Comparison of ENCODE assay signal across 25 cellular contexts in the genomic region with DNA sequence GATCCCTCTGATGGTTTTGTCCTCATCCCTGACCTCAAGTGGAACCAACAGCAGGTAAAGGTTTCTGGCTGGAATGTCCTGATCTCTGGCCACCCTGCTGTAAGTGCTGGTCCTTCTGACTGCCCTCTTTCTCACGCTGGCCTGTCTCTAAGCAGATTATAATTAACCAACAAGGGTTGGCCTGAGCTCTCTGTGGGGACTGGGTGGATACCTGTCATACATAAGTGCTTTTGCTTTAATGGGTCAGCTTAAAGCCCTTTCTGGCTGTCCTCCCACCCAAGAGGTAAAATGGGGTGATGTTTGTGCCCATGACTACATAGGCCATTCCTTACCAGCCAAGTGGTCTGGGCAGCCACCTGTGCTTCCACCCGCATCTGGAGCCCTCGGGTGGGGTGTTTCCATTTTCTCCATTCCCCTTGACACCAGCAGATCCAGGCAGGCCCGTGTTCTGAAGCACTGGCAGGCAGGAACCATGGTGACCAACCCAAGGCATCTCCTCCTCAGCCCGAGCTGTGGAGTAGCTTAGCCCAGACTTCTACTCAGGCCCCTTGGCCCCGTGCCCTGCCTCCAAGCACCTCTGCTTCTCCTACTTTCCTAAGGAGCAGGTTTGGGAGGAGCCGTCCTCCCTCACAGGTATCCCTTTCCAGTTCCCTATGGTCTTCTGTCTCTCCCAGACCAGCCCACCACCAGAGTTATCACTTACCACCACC. TPM values are rescaled to one million over a fixed set of nuclear protein-coding genes. Genes with fewer than 3 reads are reported as not detected.
DNase-seq lines count a peak whose midpoint lies in the region; ATAC-seq, FAIRE-seq and TF ChIP-seq lines count a peak whose summit lies in the region.
"Had no signal": no experiment of that assay in that cellular context is flagged by ENCODE, and none has a peak within 500 bp of the region (broad histone marks: within the 10 kb centered on the region; RNA-seq: fewer than 3 reads in every experiment).

No MANE protein-coding gene starts in this region.

- no peaks in the 10 kb centered on the region for H3K27me3 ChIP-seq in PC-9 (ENCODE audit: insufficient read depth, low read depth)
- H3K27me3 ChIP-seq: BE2C, foreskin keratinocyte had no signal

- POLR2A ChIA-PET in PC-9 (lab: Charles Lee; ENCODE audit: unreplicated experiment) = interaction anchor here (0.5 kb wide), 1 partner anchor 15 kb away, joined by 4 read pairs; no protein-coding TSS in a partner anchor

- H3K9me3 Mint-ChIP-seq in stimulated activated effector memory CD8-positive, alpha-beta T cell treated with anti-CD3 and anti-CD28 coated beads, Interleukin-12 subunit alpha, Interleukin-12 subunit beta, amount 100 ng/mL, for 72 hours = no peaks in the 10 kb centered on the region
- H3K9me3 Mint-ChIP-seq: nephron had no signal

- H3K4me3 ChIP-seq in PC-9 (no peak overlapping the region), kidney (ENCODE audit: low read length in 2 of 2) (no peak overlapping the region)

- H3K4me1 ChIP-seq in PC-9 (replicated peaks; ENCODE audit: insufficient read depth) = peaks cover 59% of the 10 kb centered on the region
- peaks cover 11 to 30% of the 10 kb centered on the region in 2 donors for H3K4me1 ChIP-seq in kidney (ENCODE audit: control insufficient read depth in 1 of 2, insufficient read depth in 1 of 2, low read depth in 1 of 2, low read length in 2 of 2)

- peaks cover 29% of the 10 kb centered on the region for H3F3A ChIP-seq in PC-9 (ENCODE audit: insufficient read depth, low read depth)

- no peak overlapping the region for H2AFZ ChIP-seq in PC-9

- peaks cover 64% of the 10 kb centered on the region for H3K36me3 Mint-ChIP-seq in stimulated activated effector memory CD8-positive, alpha-beta T cell treated with anti-CD3 and anti-CD28 coated beads, Interleukin-12 subunit alpha, Interleukin-12 subunit beta, amount 100 ng/mL, for 72 hours

- 0 out of 2 replicates have a peak, but pooled peaks cover 8% of the 10 kb centered on the region for H3K36me3 ChIP-seq in PC-9 (ENCODE audit: low read depth)
- H3K36me3 ChIP-seq in kidney (ENCODE audit: control insufficient read depth in 1 of 2, insufficient read depth in 2 of 2, low read length in 2 of 2) = peaks cover 7 to 16% of the 10 kb centered on the region in 2 donors
- H3K36me3 ChIP-seq: BE2C had no signal

- no peak overlapping the region for H3K4me3 Mint-ChIP-seq in stimulated activated effector memory CD8-positive, alpha-beta T cell treated with anti-CD3 and anti-CD28 coated beads, Interleukin-12 subunit alpha, Interleukin-12 subunit beta, amount 100 ng/mL, for 72 hours
- H3K4me3 Mint-ChIP-seq: nephron had no signal

- peaks cover 15% of the 10 kb centered on the region for H3K79me2 ChIP-seq in PC-9 (ENCODE audit: low read depth)

- H3K27ac ChIP-seq in PC-9 (peak overlapping the region; percentile 77; the same call in 1 of the 2 replicates), kidney (ENCODE audit: low read depth in 2 of 2, low read length in 2 of 2) (peak overlapping the region; percentile 2 to 38)
- H3K27ac ChIP-seq: 22Rv1, foreskin keratinocyte had no signal

- CTCF ChIA-PET in PC-9 (lab: Charles Lee) = interaction anchor here (1.1 kb wide), 1 partner anchor 15 kb away, joined by 3 read pairs; no protein-coding TSS in a partner anchor

- H3K4me2 ChIP-seq in PC-9 = 0 out of 2 replicates have a peak overlapping the region, but pooled peaks have one; percentile 56

- TF ChIP-seq CTCF in PC-9 (conservative IDR thresholded peaks at IDR 0.05) (no peak), kidney (IDR thresholded peaks at IDR 0.05; ENCODE audit: borderline replicate concordance, extremely low read depth, insufficient read depth) (no peak)

- peaks cover 39% of the 10 kb centered on the region for H3K4me1 Mint-ChIP-seq in stimulated activated effector memory CD8-positive, alpha-beta T cell treated with anti-CD3 and anti-CD28 coated beads, Interleukin-12 subunit alpha, Interleukin-12 subunit beta, amount 100 ng/mL, for 72 hours

- intact Hi-C loops in PC-9 (cut with micrococcal nuclease; ENCODE audit: unreplicated experiment) = no loop called here
- intact Hi-C loops in kidney (cut with DNase I) = no loop called here

- peak overlapping the region; percentile 40 for H3K27ac Mint-ChIP-seq in stimulated activated effector memory CD8-positive, alpha-beta T cell treated with anti-CD3 and anti-CD28 coated beads, Interleukin-12 subunit alpha, Interleukin-12 subunit beta, amount 100 ng/mL, for 72 hours
- H3K27ac Mint-ChIP-seq: progenitor cell of endocrine pancreas had no signal

- FAIRE-seq in kidney (lab: Jason Lieb, UNC) = no peak
- FAIRE-seq in RCC 7860 (lab: Jason Lieb, UNC) = no peak
- FAIRE-seq: G401.6, HepG2 had no signal

- H4K20me1 ChIP-seq in PC-9 (ENCODE audit: insufficient read depth) = no peaks in the 10 kb centered on the region

- peak; percentile 15 for DNase-seq in NCI-H82 (lab: John Stamatoyannopoulos, UW)
- DNase-seq in NCI-H82 treated with DMSO at 0.1 percent for 48 hours (lab: John Stamatoyannopoulos, UW; ENCODE audit: unreplicated experiment) = no peak
- peak in 1 of 2 experiments; percentile 15 for DNase-seq in PC-9
- no peak for DNase-seq in kidney
- no peak for DNase-seq in stimulated activated effector memory CD8-positive, alpha-beta T cell treated with anti-CD3 and anti-CD28 coated beads, Interleukin-12 subunit alpha, Interleukin-12 subunit beta, amount 100 ng/mL, for 72 hours (ENCODE audit: low spot score in 2 of 2)
- DNase-seq in SIG-M5 (lab: John Stamatoyannopoulos, UW) = no peak
- no peak for DNase-seq in RCC 7860 (ENCODE audit: low spot score)
- DNase-seq in NCI-H69 (lab: John Stamatoyannopoulos, UW) = no peak
- DNase-seq: activated gamma-delta T cell treated with Interleukin-2 at 50 U/mL for 16 hours; amniotic stem cell; BE2C; caudate nucleus; erythroblast; foreskin keratinocyte; hypothalamus; islet precursor cell; NCI-H1105; NCI-H510A treated with DMSO at 0.1 percent for 48 hours; SHP77; stimulated activated CD4-positive, alpha-beta T cell treated with anti-CD3 and anti-CD28 coated beads, Interleukin-4, amount 100 ng/mL, for 24 hours had no signal

- ATAC-seq in stimulated activated effector memory CD8-positive, alpha-beta T cell treated with anti-CD3 and anti-CD28 coated beads, Interleukin-12 subunit alpha, Interleukin-12 subunit beta, amount 100 ng/mL, for 72 hours = no peak

- BruUV-seq in PC-9 (replicated peaks; lab: Mats Ljungman, UMichigan) = no TSS peak

- H3K9me3 ChIP-seq in PC-9 (ENCODE audit: insufficient read depth, low read depth) (no peaks in the 10 kb centered on the region), kidney (ENCODE audit: control insufficient read depth in 1 of 2, low read length in 2 of 2) (no peaks in the 10 kb centered on the region)
- H3K9me3 ChIP-seq: BE2C had no signal

- H3K9ac ChIP-seq in kidney (ENCODE audit: low read length in 2 of 2) = no peak overlapping the region

- no peaks in the 10 kb centered on the region for H3K9me2 ChIP-seq in PC-9 (ENCODE audit: insufficient read depth)

RNA-seq across cellular contexts. Expression of a gene that starts 17.0 kb away (rescaled TPM):
- total RNA-seq in PC-9 (2021) = 44.1 and 46.2 TPM in 2 replicates
- total RNA-seq in kidney = 27.4 TPM
- 72.8 TPM for polyA plus RNA-seq in kidney (ENCODE audit: insufficient read depth, low read depth, low replicate concordance)

RNA-seq across cellular contexts. Expression of a gene that starts 34.6 kb away (rescaled TPM):
- total RNA-seq in PC-9 (2021) (23.8 and 27.2 TPM in 2 replicates), kidney (24.2 TPM)
- 23.9 TPM for polyA plus RNA-seq in kidney (ENCODE audit: insufficient read depth, low read depth, low replicate concordance)

RNA-seq across cellular contexts. Expression of a gene that starts 55.6 kb away (rescaled TPM):
- total RNA-seq in PC-9 (2021) (9.6 and 12.7 TPM in 2 replicates), kidney (12.1 TPM)
- 5.8 TPM for polyA plus RNA-seq in kidney (ENCODE audit: insufficient read depth, low read depth, low replicate concordance)
